ENCODE assay signal across 28 cellular contexts in the genomic region with DNA sequence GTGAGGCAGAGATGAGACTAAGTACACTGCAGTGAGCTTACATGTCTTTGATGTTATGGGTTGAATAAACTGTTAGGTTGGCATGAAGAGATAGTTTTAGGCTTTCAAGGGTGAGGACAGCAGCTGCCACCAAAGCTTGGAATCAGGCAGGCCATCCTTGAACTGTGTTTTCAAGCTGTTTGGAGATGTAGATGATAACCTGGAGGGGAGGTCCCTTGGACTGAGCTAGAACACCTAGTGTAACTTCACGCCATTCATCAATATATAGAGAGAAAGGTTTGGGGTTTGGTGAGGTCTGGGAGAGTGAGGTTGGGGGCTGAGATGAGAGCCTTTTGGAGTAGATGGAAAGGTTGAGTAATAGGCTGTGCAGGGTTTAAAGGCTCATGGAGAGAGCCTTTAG.
"Had no signal": no experiment of that assay in that cellular context is flagged by ENCODE, and none has a peak within 500 bp of the region (broad histone marks: within the 10 kb centered on the region; RNA-seq: fewer than 3 reads in every experiment).

No MANE protein-coding gene starts in this region.

- H3K27ac Mint-ChIP-seq: stimulated activated effector memory CD8-positive, alpha-beta T cell treated with anti-CD3 and anti-CD28 coated beads, Interleukin-12 subunit alpha, Interleukin-12 subunit beta, amount 100 ng/mL, for 72 hours; stimulated activated memory B cell treated with anti-CD40 and anti-IgM and Interleukin-4, amounts not matched to agents 10 μg/mL and 1 μg/mL and 100 μg/mL, for 72 hours; stimulated activated naive B cell treated with anti-CD40 and anti-IgM and Interleukin-4, amounts not matched to agents 10 μg/mL and 1 μg/mL and 100 μg/mL, for 72 hours; stimulated activated naive CD8-positive, alpha-beta T cell treated with anti-CD3 and anti-CD28 coated beads, Interleukin-15, Interleukin-2, amounts not matched to agents 100 ng/mL and 50 ng/mL, for 24 hours; type B pancreatic cell had no signal

- H3K36me3 Mint-ChIP-seq: stimulated activated effector memory CD8-positive, alpha-beta T cell treated with anti-CD3 and anti-CD28 coated beads, Interleukin-12 subunit alpha, Interleukin-12 subunit beta, amount 100 ng/mL, for 72 hours; stimulated activated memory B cell treated with anti-CD40 and anti-IgM and Interleukin-4, amounts not matched to agents 10 μg/mL and 1 μg/mL and 100 μg/mL, for 72 hours; type B pancreatic cell had no signal

- H3K27me3 ChIP-seq: stomach, suprapubic skin, testis, thyroid gland, tibial artery, tibial nerve, transverse colon, upper lobe of left lung, upper lobe of right lung, uterus, vagina had no signal

- H3K4me1 Mint-ChIP-seq: stimulated activated effector memory CD8-positive, alpha-beta T cell treated with anti-CD3 and anti-CD28 coated beads, Interleukin-12 subunit alpha, Interleukin-12 subunit beta, amount 100 ng/mL, for 72 hours; stimulated activated memory B cell treated with anti-CD40 and anti-IgM and Interleukin-4, amounts not matched to agents 10 μg/mL and 1 μg/mL and 100 μg/mL, for 72 hours; stimulated activated naive B cell treated with anti-CD40 and anti-IgM and Interleukin-4, amounts not matched to agents 10 μg/mL and 1 μg/mL and 100 μg/mL, for 72 hours; stimulated activated naive CD8-positive, alpha-beta T cell treated with anti-CD3 and anti-CD28 coated beads, Interleukin-15, amount 100 ng/mL, for 72 hours had no signal

- H3K9me3 ChIP-seq: suprapubic skin, testis, thoracic aorta, thyroid gland, tibial artery, transverse colon, upper lobe of right lung, uterus, vagina had no signal

- H3K4me1 ChIP-seq: stomach, suprapubic skin, testis, thyroid gland, tibial artery, tibial nerve, transverse colon, upper lobe of left lung, upper lobe of right lung, uterus, vagina had no signal

- H3K36me3 ChIP-seq: stomach, suprapubic skin, thoracic aorta, thyroid gland, tibial artery, tibial nerve, transverse colon, upper lobe of left lung, upper lobe of right lung, uterus, vagina had no signal

- H3K27me3 Mint-ChIP-seq: stimulated activated memory B cell treated with anti-CD40 and anti-IgM and Interleukin-4, amounts not matched to agents 10 μg/mL and 1 μg/mL and 100 μg/mL, for 72 hours; stimulated activated naive B cell treated with anti-CD40 and anti-IgM and Interleukin-4, amounts not matched to agents 10 μg/mL and 1 μg/mL and 100 μg/mL, for 72 hours; stimulated activated naive CD8-positive, alpha-beta T cell treated with anti-CD3 and anti-CD28 coated beads, Interleukin-15, amount 100 ng/mL, for 72 hours; stimulated activated naive CD8-positive, alpha-beta T cell treated with anti-CD3 and anti-CD28 coated beads, Interleukin-15, Interleukin-2, amounts not matched to agents 100 ng/mL and 50 ng/mL, for 24 hours; type B pancreatic cell had no signal

- H3K27ac ChIP-seq: stomach, suprapubic skin, testis, thoracic aorta, thyroid gland, tibial artery, tibial nerve, transverse colon, upper lobe of left lung, upper lobe of right lung, uterus, vagina had no signal

- DNase-seq: stimulated activated CD4-positive, alpha-beta T cell treated with anti-CD3 and anti-CD28 coated beads, Interleukin-2, amount 100 ng/mL, for 48 hours; stimulated activated CD4-positive, alpha-beta T cell treated with anti-CD3 and anti-CD28 coated beads, Interleukin-4, amount 100 ng/mL, for 1 hour; stimulated activated CD4-positive, alpha-beta T cell treated with anti-CD3 and anti-CD28 coated beads, Interleukin-4, amount 100 ng/mL, for 24 hours; stimulated activated CD4-positive, alpha-beta T cell treated with anti-CD3 and anti-CD28 coated beads, Interleukin-4, amount 100 ng/mL, for 4 hours; stimulated activated CD8-positive, alpha-beta memory T cell treated with anti-CD3 and anti-CD28 coated beads, Interleukin-4, amount 100 ng/mL, for 48 hours; stimulated activated naive B cell treated with anti-CD40 and anti-IgM and Interleukin-4, amounts not matched to agents 10 μg/mL and 1 μg/mL and 100 μg/mL, for 72 hours; stimulated activated naive CD4-positive, alpha-beta T cell; stimulated activated naive CD4-positive, alpha-beta T cell treated with Interleukin-2 at 50 U/mL for 16 hours; stimulated activated naive CD8-positive, alpha-beta T cell treated with anti-CD3 and anti-CD28 coated beads, Interleukin-15, amount 100 ng/mL, for 72 hours; stimulated activated naive CD8-positive, alpha-beta T cell treated with anti-CD3 and anti-CD28 coated beads, Interleukin-15, Interleukin-2, amounts not matched to agents 100 U/mL and 50 U/mL, for 24 hours; stomach; substantia nigra; testis; thyroid gland; tibial artery; transverse colon; trophoblast cell; upper lobe of left lung; upper lobe of right lung; uterus had no signal

- H3K4me3 Mint-ChIP-seq: stimulated activated effector memory CD8-positive, alpha-beta T cell treated with anti-CD3 and anti-CD28 coated beads, Interleukin-12 subunit alpha, Interleukin-12 subunit beta, amount 100 ng/mL, for 72 hours; stimulated activated memory B cell treated with anti-CD40 and anti-IgM and Interleukin-4, amounts not matched to agents 10 μg/mL and 1 μg/mL and 100 μg/mL, for 72 hours; stimulated activated naive B cell treated with anti-CD40 and anti-IgM and Interleukin-4, amounts not matched to agents 10 μg/mL and 1 μg/mL and 100 μg/mL, for 72 hours; stimulated activated naive CD8-positive, alpha-beta T cell treated with anti-CD3 and anti-CD28 coated beads, Interleukin-15, amount 100 ng/mL, for 72 hours; stimulated activated naive CD8-positive, alpha-beta T cell treated with anti-CD3 and anti-CD28 coated beads, Interleukin-15, Interleukin-2, amounts not matched to agents 100 ng/mL and 50 ng/mL, for 24 hours; type B pancreatic cell had no signal

- H3K4me3 ChIP-seq: stomach, suprapubic skin, testis, thoracic aorta, thyroid gland, tibial artery, tibial nerve, transverse colon, upper lobe of left lung, upper lobe of right lung, uterus, vagina had no signal
